In genomic region chr13:99086869-99087129, GRCh38 we compare ENCODE assay signal across 8 cellular contexts.
DNase-seq lines count a peak whose midpoint lies in the region; ATAC-seq and TF ChIP-seq lines count a peak whose summit lies in the region.

No MANE protein-coding gene starts in this region.

- H3K36me3 ChIP-seq in CD4-positive, CD25-positive, alpha-beta regulatory T cell (ENCODE audit: control insufficient read depth, insufficient read depth, low read length): no peaks in the 10 kb centered on the region
- H3K36me3 ChIP-seq in Karpas-422 (ENCODE audit: insufficient read depth, low read length): no peaks in the 10 kb centered on the region
- no peaks in the 10 kb centered on the region for H3K36me3 ChIP-seq in gastroesophageal sphincter

- peak overlapping the region; percentile 68 for H3K9ac ChIP-seq in Karpas-422 (ENCODE audit: low read length)

- ATAC-seq in CD4-positive, CD25-positive, alpha-beta regulatory T cell (ENCODE audit: low read depth in 2 of 2): no peak
- peak; percentile 15 for ATAC-seq in GM21447 (IDR thresholded peaks at IDR 0.05; ENCODE audit: unreplicated experiment)
- ATAC-seq in activated T-cell treated with anti-CD3 and anti-CD28 coated beads, Interleukin-2, amount 50 U/mL, for 4 hours: peak; percentile 8
- ATAC-seq in gastroesophageal sphincter: peak; percentile 11
- no peak for ATAC-seq in sciatic nerve

- peaks cover 4% of the 10 kb centered on the region; the same call in 1 of the 2 replicates for H4K20me1 ChIP-seq in Karpas-422 (ENCODE audit: insufficient read depth, low read depth, low read length)

- no peaks in the 10 kb centered on the region for H3K9me3 Mint-ChIP-seq in CD4-positive, CD25-positive, alpha-beta regulatory T cell
- H3K9me3 Mint-ChIP-seq in activated T-cell treated with anti-CD3 and anti-CD28 coated beads, Interleukin-2, amount 50 U/mL, for 4 hours: no peaks in the 10 kb centered on the region

- H3K27ac ChIP-seq in CD4-positive, CD25-positive, alpha-beta regulatory T cell (ENCODE audit: insufficient read depth, low read length, poor library complexity, severe bottlenecking): peak overlapping the region; percentile 92
- no peak overlapping the region for H3K27ac ChIP-seq in Karpas-422 (ENCODE audit: low read length)
- H3K27ac ChIP-seq in gastroesophageal sphincter: peak overlapping the region; percentile 93 to 100 (median 98)

- H3K27me3 ChIP-seq in CD4-positive, CD25-positive, alpha-beta regulatory T cell (ENCODE audit: control insufficient read depth, insufficient read depth, low read length): no peaks in the 10 kb centered on the region
- H3K27me3 ChIP-seq in Karpas-422 (ENCODE audit: low read length) (no peaks in the 10 kb centered on the region), gastroesophageal sphincter (no peaks in the 10 kb centered on the region)

- H3K79me2 ChIP-seq in Karpas-422 (ENCODE audit: low read length): no peaks in the 10 kb centered on the region

- no peak for TF ChIP-seq EP300 in gastroesophageal sphincter (IDR thresholded peaks at IDR 0.05)

- WGBS in gastroesophageal sphincter (ENCODE audit: low coverage in 1 of 2), 2 donors: no CpG with 5 or more reads among the region's 28 CpGs

- peak overlapping the region; percentile 95 for H3K4me2 ChIP-seq in Karpas-422 (ENCODE audit: low read depth, low read length, poor library complexity, severe bottlenecking)

- H3K4me1 Mint-ChIP-seq in CD4-positive, CD25-positive, alpha-beta regulatory T cell: peaks cover 15 to 48% (median 36%) of the 10 kb centered on the region in 4 donors
- H3K4me1 Mint-ChIP-seq in activated T-cell treated with anti-CD3 and anti-CD28 coated beads, Interleukin-2, amount 50 U/mL, for 4 hours (ENCODE audit: low read depth): peaks cover 35% of the 10 kb centered on the region

- peak overlapping the region; percentile 100 for H2AFZ ChIP-seq in Karpas-422 (ENCODE audit: low read length)

- H3K9me3 ChIP-seq in CD4-positive, CD25-positive, alpha-beta regulatory T cell (ENCODE audit: control insufficient read depth in 2 of 2, low read length in 2 of 2): no peaks in the 10 kb centered on the region
- no peaks in the 10 kb centered on the region for H3K9me3 ChIP-seq in Karpas-422 (ENCODE audit: low read length)
- no peaks in the 10 kb centered on the region for H3K9me3 ChIP-seq in gastroesophageal sphincter

- peak overlapping the region; percentile 38 to 97 (median 56) for H3K4me3 Mint-ChIP-seq in CD4-positive, CD25-positive, alpha-beta regulatory T cell
- peak overlapping the region; percentile 85 for H3K4me3 Mint-ChIP-seq in activated T-cell treated with anti-CD3 and anti-CD28 coated beads, Interleukin-2, amount 50 U/mL, for 4 hours

- TF ChIP-seq CTCF in gastroesophageal sphincter (IDR thresholded peaks at IDR 0.05): no peak

- intact Hi-C loops in sciatic nerve (cut with DNase I): no loop called here

- H3K27ac Mint-ChIP-seq in CD4-positive, CD25-positive, alpha-beta regulatory T cell: no peak overlapping the region

- peak in 2 of 3 donors; percentile 29 to 53 for DNase-seq in CD4-positive, CD25-positive, alpha-beta regulatory T cell
- DNase-seq in Karpas-422 (no peak), sciatic nerve (ENCODE audit: low spot score) (peak; percentile 69), NCI-H524 treated with DMSO at 0.1 percent for 48 hours (lab: John Stamatoyannopoulos, UW) (no peak), NCI-H2196 treated with DMSO at 0.1 percent for 48 hours (lab: John Stamatoyannopoulos, UW; ENCODE audit: unreplicated experiment) (no peak)
- DNase-seq in activated T-cell treated with anti-CD3 and anti-CD28 coated beads, Interleukin-2, amount 50 U/mL, for 4 hours: peak; percentile 31

- no peak for TF ChIP-seq POLR2A in gastroesophageal sphincter (IDR thresholded peaks at IDR 0.05)

- H3K4me1 ChIP-seq in CD4-positive, CD25-positive, alpha-beta regulatory T cell (ENCODE audit: control insufficient read depth, insufficient read depth, low read length, poor library complexity, severe bottlenecking): peaks cover 33% of the 10 kb centered on the region
- H3K4me1 ChIP-seq in Karpas-422 (ENCODE audit: low read length): peaks cover 24% of the 10 kb centered on the region
- H3K4me1 ChIP-seq in gastroesophageal sphincter: peaks cover 0 to 45% (median 12%) of the 10 kb centered on the region in 3 donors

- no peaks in the 10 kb centered on the region for H3K9me2 ChIP-seq in Karpas-422 (replicated peaks; ENCODE audit: insufficient read depth, low read length)

- peaks cover 4% of the 10 kb centered on the region for H3K27me3 Mint-ChIP-seq in CD4-positive, CD25-positive, alpha-beta regulatory T cell
- H3K27me3 Mint-ChIP-seq in activated T-cell treated with anti-CD3 and anti-CD28 coated beads, Interleukin-2, amount 50 U/mL, for 4 hours (ENCODE audit: low read depth): no peaks in the 10 kb centered on the region

- H3K36me3 Mint-ChIP-seq in CD4-positive, CD25-positive, alpha-beta regulatory T cell: no peaks in the 10 kb centered on the region
- no peaks in the 10 kb centered on the region for H3K36me3 Mint-ChIP-seq in activated T-cell treated with anti-CD3 and anti-CD28 coated beads, Interleukin-2, amount 50 U/mL, for 4 hours (ENCODE audit: insufficient read depth)

- no peak overlapping the region for H3K4me3 ChIP-seq in CD4-positive, CD25-positive, alpha-beta regulatory T cell (ENCODE audit: low read depth, low read length)
- H3K4me3 ChIP-seq in Karpas-422 (ENCODE audit: low read length): peak overlapping the region; percentile 82
- H3K4me3 ChIP-seq in gastroesophageal sphincter: peak overlapping the region; percentile 91

Comparison
In these comparisons a context has a peak if more than half of its experiments do, and no peak if none do; other contexts are left out.
1. ATAC-seq: peak in GM21447 (single experiment), activated T-cell treated with anti-CD3 and anti-CD28 coated beads, Interleukin-2, amount 50 U/mL, for 4 hours (2 of 2) and gastroesophageal sphincter (single experiment); none in CD4-positive, CD25-positive, alpha-beta regulatory T cell (0 of 2) and sciatic nerve (single experiment).
2. DNase-seq: peak in CD4-positive, CD25-positive, alpha-beta regulatory T cell (2 of 3), activated T-cell treated with anti-CD3 and anti-CD28 coated beads, Interleukin-2, amount 50 U/mL, for 4 hours (single experiment) and sciatic nerve (single experiment); none in Karpas-422 (single experiment), NCI-H524 treated with DMSO at 0.1 percent for 48 hours (single experiment) and NCI-H2196 treated with DMSO at 0.1 percent for 48 hours (single experiment).